Comparison of ENCODE assay signal across 9 cellular contexts in genomic region chr10:31582365-31583052, GRCh38.
DNase-seq lines count a peak whose midpoint lies in the region; ATAC-seq and TF ChIP-seq lines count a peak whose summit lies in the region.
"Had no signal": no experiment of that assay in that cellular context is flagged by ENCODE, and none has a peak within 500 bp of the region (broad histone marks: within the 10 kb centered on the region; RNA-seq: fewer than 3 reads in every experiment).

No MANE protein-coding gene starts in this region.

- peaks cover 0 to 46% of the 10 kb centered on the region in 2 donors for H3K4me1 ChIP-seq in left lung
- H3K4me1 ChIP-seq in aorta (ENCODE audit: control insufficient read depth in 1 of 2, insufficient read depth in 2 of 2, low read length in 2 of 2) = no peaks in the 10 kb centered on the region
- peaks cover 14% of the 10 kb centered on the region for H3K4me1 ChIP-seq in testis
- H3K4me1 ChIP-seq in CD4-positive, alpha-beta memory T cell (ENCODE audit: insufficient read depth, low read length) = no peaks in the 10 kb centered on the region

- peaks cover 2 to 15% (median 5%) of the 10 kb centered on the region in 4 donors for H3K4me1 Mint-ChIP-seq in CD4-positive, alpha-beta memory T cell

- peak; percentile 73 for ATAC-seq in Right ventricle myocardium inferior
- ATAC-seq in left lung = peak; percentile 53
- ATAC-seq in aorta (ENCODE audit: low FRiP score) = peak; percentile 33
- ATAC-seq in omental fat pad (ENCODE audit: low FRiP score) = no peak

- H3K4me3 ChIP-seq in cardiac fibroblast (replicated peaks in 1 of 2; ENCODE audit: low read depth in 2 of 2, low read length in 2 of 2) (no peak overlapping the region), left lung (no peak overlapping the region), aorta (ENCODE audit: low read length in 2 of 2) (no peak overlapping the region), testis (no peak overlapping the region)
- H3K4me3 ChIP-seq in CD4-positive, alpha-beta memory T cell (ENCODE audit: low read length in 2 of 2) = no peak overlapping the region
- H3K4me3 ChIP-seq: ascending aorta had no signal

- H3K36me3 ChIP-seq in left lung (no peaks in the 10 kb centered on the region), aorta (ENCODE audit: control insufficient read depth in 1 of 2, insufficient read depth in 2 of 2, low read length in 1 of 2) (no peaks in the 10 kb centered on the region), testis (ENCODE audit: low read depth, missing control alignments) (no peaks in the 10 kb centered on the region)
- no peaks in the 10 kb centered on the region for H3K36me3 ChIP-seq in CD4-positive, alpha-beta memory T cell (ENCODE audit: insufficient read depth, low read length)
- H3K36me3 ChIP-seq: ascending aorta had no signal

- H3K36me3 Mint-ChIP-seq in CD4-positive, alpha-beta memory T cell = no peaks in the 10 kb centered on the region

- H3K9me3 ChIP-seq in left lung = peaks cover 0 to 8% of the 10 kb centered on the region in 2 donors
- H3K9me3 ChIP-seq in aorta (ENCODE audit: control insufficient read depth, low read length) = no peaks in the 10 kb centered on the region
- H3K9me3 ChIP-seq in testis = no peaks in the 10 kb centered on the region
- H3K9me3 ChIP-seq in CD4-positive, alpha-beta memory T cell (ENCODE audit: control insufficient read depth in 1 of 2, low read length in 2 of 2) = no peaks in the 10 kb centered on the region
- H3K9me3 ChIP-seq: ascending aorta had no signal

- intact Hi-C loops in Right ventricle myocardium inferior (cut with DNase I) (loop anchor here (5.0 kb wide), 1 partner anchor 125 kb away; no protein-coding TSS in a partner anchor), cardiac septum (cut with DNase I) (no loop called here), left lung (cut with DNase I) (no loop called here), aorta (cut with DNase I) (no loop called here), testis (cut with DNase I; ENCODE audit: low total_unique reads) (no loop called here)
- intact Hi-C loops in CD4-positive, alpha-beta memory T cell (cut with micrococcal nuclease) = no loop called here

- H3K4me3 Mint-ChIP-seq in CD4-positive, alpha-beta memory T cell = no peak overlapping the region

- no peak for TF ChIP-seq POLR2A in testis (IDR thresholded peaks at IDR 0.05)

- 49 to 57% methylated on average over 8 of the region's 8 CpGs for WGBS in aorta, 2 donors
- 61 to 66% methylated on average over 8 of the region's 8 CpGs for WGBS in testis, 2 donors

- TF ChIP-seq CTCF in cardiac fibroblast (IDR thresholded peaks at IDR 0.05; ENCODE audit: low read depth, low read length) = no peak
- TF ChIP-seq CTCF in left lung (IDR thresholded peaks at IDR 0.05) = no peak
- TF ChIP-seq CTCF in omental fat pad (IDR thresholded peaks at IDR 0.05) = no peak
- TF ChIP-seq CTCF in testis (IDR thresholded peaks at IDR 0.05) = no peak

- DNase-seq in Right ventricle myocardium inferior (ENCODE audit: missing footprints) (peak; percentile 68), cardiac septum (ENCODE audit: low spot score) (no peak), cardiac fibroblast (ENCODE audit: low read depth in 2 of 2) (peak; percentile 32 to 45), left lung (peak in 1 of 2 donors; percentile 49), aorta (no peak), omental fat pad (ENCODE audit: low spot score) (no peak), testis (no peak)
- DNase-seq in CD4-positive, alpha-beta memory T cell = no peak

- POLR2A ChIA-PET in CD4-positive, alpha-beta memory T cell (lab: Charles Lee; ENCODE audit: partially characterized antibody) = no interaction called here

- CTCF ChIA-PET in CD4-positive, alpha-beta memory T cell (lab: Charles Lee; ENCODE audit: partially characterized antibody) = no interaction called here

- no peak overlapping the region for H3K27ac Mint-ChIP-seq in CD4-positive, alpha-beta memory T cell

- H3K27me3 ChIP-seq in left lung = no peaks in the 10 kb centered on the region
- no peaks in the 10 kb centered on the region for H3K27me3 ChIP-seq in aorta (ENCODE audit: control insufficient read depth in 1 of 2, insufficient read depth in 2 of 2, low read length in 1 of 2)
- no peaks in the 10 kb centered on the region for H3K27me3 ChIP-seq in testis
- H3K27me3 ChIP-seq in CD4-positive, alpha-beta memory T cell (ENCODE audit: insufficient read depth, low read length) = no peaks in the 10 kb centered on the region
- H3K27me3 ChIP-seq: ascending aorta had no signal

- peaks cover 8 to 13% of the 10 kb centered on the region in 2 donors for H3K27me3 Mint-ChIP-seq in CD4-positive, alpha-beta memory T cell

- H3K9me3 Mint-ChIP-seq in CD4-positive, alpha-beta memory T cell = peaks cover 0 to 10% (median 0%) of the 10 kb centered on the region in 8 donors

- H3K27ac ChIP-seq in left lung (peak overlapping the region in 1 of 2 donors; percentile 60), aorta (ENCODE audit: low read depth in 1 of 2, low read length in 2 of 2) (no peak overlapping the region), testis (no peak overlapping the region)
- H3K27ac ChIP-seq in CD4-positive, alpha-beta memory T cell (ENCODE audit: low read depth, low read length) = no peak overlapping the region

Comparison
In these comparisons a context has a peak if more than half of its experiments do, and no peak if none do; other contexts are left out.
1. DNase-seq: peak in Right ventricle myocardium inferior (single experiment) and cardiac fibroblast (2 of 2); none in cardiac septum (single experiment), aorta (0 of 2), omental fat pad (single experiment), testis (single experiment) and CD4-positive, alpha-beta memory T cell (0 of 5).